8 cellular contexts compared by ENCODE assay signal in genomic region chr7:128251337-128251736, GRCh38. TPM values are rescaled to one million over a fixed set of nuclear protein-coding genes. Genes with fewer than 3 reads are reported as not detected.
"Had no signal": no experiment of that assay in that cellular context is flagged by ENCODE, and none has a peak within 500 bp of the region (broad histone marks: within the 10 kb centered on the region; RNA-seq: fewer than 3 reads in every experiment).

No MANE protein-coding gene starts in this region.

- H2AFZ ChIP-seq: GM23248 had no signal

- H3K4me3 ChIP-seq: GM23248, HAP-1 had no signal

- ATAC-seq: HCT116 had no signal

- H3K9ac ChIP-seq: GM23248 had no signal

- DNase-seq: GM23248, GOT3, H7, IMR-90 had no signal

- H3K27ac ChIP-seq: GM23248 had no signal

- H3K4me1 ChIP-seq: HAP-1 had no signal

- H3K9me3 ChIP-seq: HAP-1 had no signal

- H3K36me3 ChIP-seq: HAP-1 had no signal

RNA-seq across cellular contexts. Expression of gene LEP, which starts 10.3 kb away (rescaled TPM):
- total RNA-seq: H4, H7, HT-29, IMR-90 had no signal
- polyA plus RNA-seq: IMR-90 had no signal
